In genomic region chr1:30176477-30176876, GRCh38 we compare ENCODE assay signal across 35 cellular contexts.
"Had no signal": no experiment of that assay in that cellular context is flagged by ENCODE, and none has a peak within 500 bp of the region (broad histone marks: within the 10 kb centered on the region; RNA-seq: fewer than 3 reads in every experiment).

No MANE protein-coding gene starts in this region.

- DNase-seq: activated B cell treated with CpG ODN at 0.5 μM for 24 hours; activated CD4-positive, alpha-beta memory T cell treated with anti-CD3 and anti-CD28 coated beads for 36 hours; activated CD4-positive, alpha-beta T cell treated with anti-CD3 and anti-CD28 coated beads for 48 hours; activated CD8-positive, alpha-beta memory T cell treated with anti-CD3 and anti-CD28 coated beads, Interleukin-2, amount 10 ng/mL, durations not matched to agents 7 days and 5 days; activated CD8-positive, alpha-beta memory T cell treated with anti-CD3 and anti-CD28 coated beads, Interleukin-2, amount 50 U/mL, for 4 hours; activated CD8-positive, alpha-beta T cell treated with anti-CD3 and anti-CD28 coated beads, Interleukin-2, amount 10 ng/mL, durations not matched to agents 7 days and 5 days; activated effector memory CD4-positive, alpha-beta T cell treated with Interleukin-2 at 50 U/mL for 16 hours; activated gamma-delta T cell treated with Interleukin-2 at 50 U/mL for 16 hours; activated naive CD4-positive, alpha-beta T cell treated with anti-CD3 and anti-CD28 coated beads, Interleukin-2, amount 50 U/mL, for 16 hours; activated naive CD4-positive, alpha-beta T cell treated with Interleukin-2 at 50 U/mL for 16 hours; activated T-cell treated with anti-CD3 and anti-CD28 coated beads, Interleukin-2, amount 50 U/mL, for 24 hours; amniotic stem cell; anterior cingulate cortex; brain microvascular endothelial cell; caudate nucleus; cortex of kidney; dermis blood vessel endothelial cell; effector CD4-positive, alpha-beta T cell; effector memory CD8-positive, alpha-beta T cell; erythroblast; foreskin keratinocyte; gastrocnemius medialis; glutamatergic neuron; heart left ventricle; T-helper 1 cell; T-helper 17 cell; T1000; WERI-Rb-1 had no signal

- FAIRE-seq: astrocyte, colon had no signal

- H3K9me3 ChIP-seq: gastrocnemius medialis had no signal

- H3K4me3 Mint-ChIP-seq: activated B cell treated with CpG ODN at 0.5 μM for 24 hours; activated CD4-positive, alpha-beta memory T cell treated with anti-CD3 and anti-CD28 coated beads for 36 hours; activated CD8-positive, alpha-beta memory T cell treated with anti-CD3 and anti-CD28 coated beads, Interleukin-2, amount 10 ng/mL, durations not matched to agents 7 days and 5 days; activated CD8-positive, alpha-beta T cell treated with anti-CD3 and anti-CD28 coated beads, Interleukin-2, amount 10 ng/mL, durations not matched to agents 7 days and 5 days; activated naive CD8-positive, alpha-beta T cell; activated T-cell treated with anti-CD3 and anti-CD28 coated beads, Interleukin-2, amount 50 U/mL, for 24 hours; activated T-helper 17 cell treated with anti-CD3 and anti-CD28 coated beads, Interleukin-2, amount 50 U/mL, for 72 hours; effector memory CD8-positive, alpha-beta T cell; T-helper 17 cell; T-helper 2 cell treated with Interferon-gamma antibody and Interleukin-4, amounts not matched to agents 5 μg/mL and 100 μg/mL, for 36 hours had no signal

- ATAC-seq: activated CD4-positive, CD25-positive, alpha-beta regulatory T cell treated with anti-CD3 and anti-CD28 coated beads, Interleukin-2, amount 50 U/mL, for 24 hours; activated CD8-positive, alpha-beta memory T cell treated with anti-CD3 and anti-CD28 coated beads, Interleukin-2, amount 10 ng/mL, durations not matched to agents 7 days and 5 days; activated CD8-positive, alpha-beta T cell treated with anti-CD3 and anti-CD28 coated beads, Interleukin-2, amount 10 ng/mL, durations not matched to agents 7 days and 5 days; activated T-helper 17 cell treated with anti-CD3 and anti-CD28 coated beads, Interleukin-2, amount 50 U/mL, for 72 hours; effector memory CD8-positive, alpha-beta T cell; foreskin keratinocyte; gastrocnemius medialis; heart left ventricle; T-helper 17 cell had no signal

- H3K4me3 ChIP-seq: esophagus muscularis mucosa, gastrocnemius medialis, heart left ventricle had no signal

- H3K36me3 ChIP-seq: brain microvascular endothelial cell, esophagus muscularis mucosa, gastrocnemius medialis, heart left ventricle, WERI-Rb-1 had no signal

- H3K27ac Mint-ChIP-seq: activated B cell treated with CpG ODN at 0.5 μM for 24 hours; activated CD4-positive, alpha-beta memory T cell treated with anti-CD3 and anti-CD28 coated beads for 36 hours; activated CD8-positive, alpha-beta memory T cell treated with anti-CD3 and anti-CD28 coated beads, Interleukin-2, amount 10 ng/mL, durations not matched to agents 7 days and 5 days; activated CD8-positive, alpha-beta T cell treated with anti-CD3 and anti-CD28 coated beads, Interleukin-2, amount 10 ng/mL, durations not matched to agents 7 days and 5 days; activated naive CD8-positive, alpha-beta T cell; activated T-cell treated with anti-CD3 and anti-CD28 coated beads, Interleukin-2, amount 50 U/mL, for 24 hours; activated T-helper 17 cell treated with anti-CD3 and anti-CD28 coated beads, Interleukin-2, amount 50 U/mL, for 72 hours; effector memory CD8-positive, alpha-beta T cell; T-helper 17 cell; T-helper 2 cell treated with Interferon-gamma antibody and Interleukin-4, amounts not matched to agents 5 μg/mL and 100 μg/mL, for 36 hours had no signal

- H3K4me1 Mint-ChIP-seq: activated B cell treated with CpG ODN at 0.5 μM for 24 hours; activated CD8-positive, alpha-beta memory T cell treated with anti-CD3 and anti-CD28 coated beads, Interleukin-2, amount 10 ng/mL, durations not matched to agents 7 days and 5 days; activated T-helper 17 cell treated with anti-CD3 and anti-CD28 coated beads, Interleukin-2, amount 50 U/mL, for 72 hours; T-helper 17 cell had no signal

- H3K27ac ChIP-seq: brain microvascular endothelial cell, esophagus muscularis mucosa, foreskin keratinocyte, gastrocnemius medialis, heart left ventricle, WERI-Rb-1 had no signal

- H3K9me3 Mint-ChIP-seq: T-helper 2 cell treated with Interferon-gamma antibody and Interleukin-4, amounts not matched to agents 5 μg/mL and 100 μg/mL, for 36 hours had no signal

- H3K36me3 Mint-ChIP-seq: activated CD4-positive, alpha-beta memory T cell treated with anti-CD3 and anti-CD28 coated beads for 36 hours; activated CD8-positive, alpha-beta memory T cell treated with anti-CD3 and anti-CD28 coated beads, Interleukin-2, amount 10 ng/mL, durations not matched to agents 7 days and 5 days; activated naive CD8-positive, alpha-beta T cell had no signal

- H3K4me1 ChIP-seq: esophagus muscularis mucosa, foreskin keratinocyte, gastrocnemius medialis had no signal

- H3K27me3 ChIP-seq: brain microvascular endothelial cell, esophagus muscularis mucosa had no signal
